ENCODE assay signal across 1 cellular context in the genomic region with DNA sequence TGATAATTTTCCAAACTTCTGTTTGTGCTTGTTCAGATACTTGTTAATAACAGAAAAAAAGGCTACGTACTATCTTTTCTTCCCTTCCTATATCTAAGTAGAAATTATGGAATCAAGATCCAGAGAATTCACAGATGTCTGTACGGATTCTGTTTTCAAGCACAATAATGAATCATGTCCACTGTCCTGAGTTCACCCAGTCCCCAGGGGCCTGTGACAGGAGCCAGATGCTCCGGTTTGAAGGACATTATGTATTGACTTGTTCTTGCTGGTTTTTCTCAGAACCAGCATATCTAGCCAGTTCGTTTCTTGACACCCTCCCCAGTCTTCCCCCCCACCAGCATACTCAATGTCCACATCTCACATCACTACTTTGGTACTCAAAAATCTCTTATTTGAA.
A peak's percentile ranks its signal among the peaks of the same experiment; 100 is the strongest.
TF ChIP-seq lines count a peak whose summit lies in the region.

No MANE protein-coding gene starts in this region.

TF ChIP-seq in SK-N-SH, 30 proteins besides CTCF, POLR2A, EP300 and RAD21 (continued from another document):
- TF ChIP-seq, protein P1, sequence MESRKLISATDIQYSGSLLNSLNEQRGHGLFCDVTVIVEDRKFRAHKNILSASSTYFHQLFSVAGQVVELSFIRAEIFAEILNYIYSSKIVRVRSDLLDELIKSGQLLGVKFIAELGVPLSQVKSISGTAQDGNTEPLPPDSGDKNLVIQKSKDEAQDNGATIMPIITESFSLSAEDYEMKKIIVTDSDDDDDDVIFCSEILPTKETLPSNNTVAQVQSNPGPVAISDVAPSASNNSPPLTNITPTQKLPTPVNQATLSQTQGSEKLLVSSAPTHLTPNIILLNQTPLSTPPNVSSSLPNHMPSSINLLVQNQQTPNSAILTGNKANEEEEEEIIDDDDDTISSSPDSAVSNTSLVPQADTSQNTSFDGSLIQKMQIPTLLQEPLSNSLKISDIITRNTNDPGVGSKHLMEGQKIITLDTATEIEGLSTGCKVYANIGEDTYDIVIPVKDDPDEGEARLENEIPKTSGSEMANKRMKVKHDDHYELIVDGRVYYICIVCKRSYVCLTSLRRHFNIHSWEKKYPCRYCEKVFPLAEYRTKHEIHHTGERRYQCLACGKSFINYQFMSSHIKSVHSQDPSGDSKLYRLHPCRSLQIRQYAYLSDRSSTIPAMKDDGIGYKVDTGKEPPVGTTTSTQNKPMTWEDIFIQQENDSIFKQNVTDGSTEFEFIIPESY (IDR thresholded peaks at IDR 0.05; ENCODE audit: borderline replicate concordance, low read depth): no peak
- peak; percentile 27; the same call in 1 of the 2 replicates for TF ChIP-seq FOXJ3 (CRISPR knock-in tag; IDR thresholded peaks at IDR 0.05)
TF ChIP-seq in SK-N-SH: peak in this region for 6.
